Comparison of ENCODE assay signal across 18 cellular contexts in genomic region chr12:44459569-44459968, GRCh38.
DNase-seq lines count a peak whose midpoint lies in the region; FAIRE-seq and TF ChIP-seq lines count a peak whose summit lies in the region.
"Had no signal": no experiment of that assay in that cellular context is flagged by ENCODE, and none has a peak within 500 bp of the region (broad histone marks: within the 10 kb centered on the region; RNA-seq: fewer than 3 reads in every experiment).

No MANE protein-coding gene starts in this region.

- peak overlapping the region; percentile 3 for H3K27ac Mint-ChIP-seq in glutamatergic neuron (ENCODE audit: unreplicated experiment)
- H3K27ac Mint-ChIP-seq in activated CD4-positive, alpha-beta T cell treated with anti-CD3 and anti-CD28 coated beads, Interleukin-2, amount 10 ng/mL, durations not matched to agents 7 days and 5 days = no peak overlapping the region
- H3K27ac Mint-ChIP-seq: B cell had no signal

- H3K9me3 Mint-ChIP-seq in glutamatergic neuron (ENCODE audit: unreplicated experiment) = peaks cover 2% of the 10 kb centered on the region
- no peaks in the 10 kb centered on the region for H3K9me3 Mint-ChIP-seq in activated CD4-positive, alpha-beta T cell treated with anti-CD3 and anti-CD28 coated beads, Interleukin-2, amount 10 ng/mL, durations not matched to agents 7 days and 5 days

- H3K4me3 Mint-ChIP-seq in glutamatergic neuron (ENCODE audit: unreplicated experiment) = no peak overlapping the region
- H3K4me3 Mint-ChIP-seq in activated CD4-positive, alpha-beta T cell treated with anti-CD3 and anti-CD28 coated beads, Interleukin-2, amount 10 ng/mL, durations not matched to agents 7 days and 5 days = no peak overlapping the region
- H3K4me3 Mint-ChIP-seq: B cell had no signal

- no peaks in the 10 kb centered on the region for H3K36me3 Mint-ChIP-seq in glutamatergic neuron (ENCODE audit: unreplicated experiment)
- H3K36me3 Mint-ChIP-seq in activated CD4-positive, alpha-beta T cell treated with anti-CD3 and anti-CD28 coated beads, Interleukin-2, amount 10 ng/mL, durations not matched to agents 7 days and 5 days (ENCODE audit: low read depth) = no peaks in the 10 kb centered on the region

- FAIRE-seq in GM12892 (lab: Jason Lieb, UNC) = no peak
- FAIRE-seq: HepG2 had no signal

- DNase-seq in NCI-H2107 treated with DMSO at 0.1 percent for 48 hours (lab: John Stamatoyannopoulos, UW; ENCODE audit: unreplicated experiment) = peak; percentile 4
- DNase-seq in NCI-H2107 (lab: John Stamatoyannopoulos, UW) = no peak
- peak; percentile 6 for DNase-seq in NCI-H510A (lab: John Stamatoyannopoulos, UW)
- no peak for DNase-seq in glutamatergic neuron
- DNase-seq in activated CD4-positive, CD25-positive, alpha-beta regulatory T cell treated with anti-CD3 and anti-CD28 coated beads, Interleukin-2, amount 50 U/mL, for 72 hours = no peak
- no peak for DNase-seq in MV-4-11 (lab: John Stamatoyannopoulos, UW)
- DNase-seq in activated CD4-positive, alpha-beta T cell treated with anti-CD3 and anti-CD28 coated beads, Interleukin-2, amount 10 ng/mL, durations not matched to agents 7 days and 5 days = no peak
- DNase-seq in GM12892 (ENCODE audit: insufficient read length) = no peak
- DNase-seq: 8988T; KBM-7; NCI-H2029; NCI-H345; NCI-H526 treated with DMSO at 0.1 percent for 48 hours; NK-92 treated with Interleukin-12 subunit alpha and Interleukin-12 subunit beta, amount 100 ng/mL, for 24 hours; Peyer's patch; SW 1271 had no signal

- TF ChIP-seq POLR2A in GM12892 (IDR thresholded peaks at IDR 0.05; ENCODE audit: low read depth, low read length) = no peak

- peaks cover 11% of the 10 kb centered on the region for H3K4me1 Mint-ChIP-seq in glutamatergic neuron (ENCODE audit: low read depth, unreplicated experiment)
- H3K4me1 Mint-ChIP-seq in activated CD4-positive, alpha-beta T cell treated with anti-CD3 and anti-CD28 coated beads, Interleukin-2, amount 10 ng/mL, durations not matched to agents 7 days and 5 days = no peaks in the 10 kb centered on the region
- H3K4me1 Mint-ChIP-seq: B cell had no signal

- POLR2A ChIA-PET in activated CD4-positive, alpha-beta T cell treated with anti-CD3 and anti-CD28 coated beads, Interleukin-2, amount 10 ng/mL, durations not matched to agents 7 days and 5 days (lab: Charles Lee) = no interaction called here

- no peak for TF ChIP-seq CTCF in glutamatergic neuron (IDR thresholded peaks at IDR 0.05; ENCODE audit: partially characterized antibody, unreplicated experiment)

- CTCF ChIA-PET in activated CD4-positive, alpha-beta T cell treated with anti-CD3 and anti-CD28 coated beads, Interleukin-2, amount 10 ng/mL, durations not matched to agents 7 days and 5 days (lab: Charles Lee) = interaction anchor here (1.0 kb wide), 1 partner anchor 19 kb away, joined by 3 read pairs; no protein-coding TSS in a partner anchor

- no peaks in the 10 kb centered on the region for H3K27me3 Mint-ChIP-seq in glutamatergic neuron (ENCODE audit: unreplicated experiment)
- H3K27me3 Mint-ChIP-seq in activated CD4-positive, alpha-beta T cell treated with anti-CD3 and anti-CD28 coated beads, Interleukin-2, amount 10 ng/mL, durations not matched to agents 7 days and 5 days = peaks cover 4% of the 10 kb centered on the region
- H3K27me3 Mint-ChIP-seq: B cell had no signal

Comparison
In these comparisons a context has a peak if more than half of its experiments do, and no peak if none do; other contexts are left out.
1. DNase-seq: peak in NCI-H2107 treated with DMSO at 0.1 percent for 48 hours (single experiment) and NCI-H510A (single experiment); none in NCI-H2107 (single experiment), glutamatergic neuron (single experiment), activated CD4-positive, CD25-positive, alpha-beta regulatory T cell treated with anti-CD3 and anti-CD28 coated beads, Interleukin-2, amount 50 U/mL, for 72 hours (single experiment), MV-4-11 (single experiment), activated CD4-positive, alpha-beta T cell treated with anti-CD3 and anti-CD28 coated beads, Interleukin-2, amount 10 ng/mL, durations not matched to agents 7 days and 5 days (single experiment) and GM12892 (single experiment).